Comparison of ENCODE assay signal across 9 cellular contexts in the genomic region with DNA sequence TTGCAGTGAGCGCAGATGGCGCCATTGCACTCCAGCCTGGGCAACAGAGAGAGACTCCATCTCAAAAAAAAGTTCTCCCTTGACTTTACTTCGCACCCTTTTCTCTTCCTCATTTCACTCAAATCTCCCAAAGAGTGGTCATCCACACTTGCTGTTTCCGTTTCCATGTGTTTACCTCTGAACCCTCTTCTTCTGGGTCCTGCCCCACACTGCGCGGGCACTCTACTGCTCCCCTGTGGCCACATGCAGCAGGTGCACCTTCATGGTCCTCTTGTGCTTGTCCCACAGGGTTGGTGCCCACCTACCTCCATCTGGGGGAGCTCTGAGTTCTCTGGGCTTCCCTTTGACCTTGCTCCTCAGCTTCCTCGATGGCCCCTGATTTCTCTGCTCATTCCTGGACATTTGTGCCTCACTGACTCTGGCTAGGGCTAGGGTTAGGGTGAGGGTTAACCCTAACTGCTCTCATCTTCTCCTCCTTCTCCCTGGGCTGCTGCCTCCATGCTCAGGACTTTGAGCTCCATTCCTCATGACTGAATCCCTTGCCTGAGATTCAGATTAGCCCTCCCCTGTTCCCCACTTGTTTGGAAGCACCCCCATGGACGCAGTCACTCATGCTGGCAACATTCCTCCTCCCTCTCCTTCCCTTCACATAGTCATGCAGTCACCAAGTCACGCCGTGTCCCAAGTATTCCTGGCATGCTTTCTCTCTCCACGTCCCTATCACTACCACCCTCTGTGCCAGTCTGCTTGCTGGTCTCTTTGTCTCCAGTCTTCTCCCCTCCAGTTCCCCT. TPM values are rescaled to one million over a fixed set of nuclear protein-coding genes. Genes with fewer than 3 reads are reported as not detected.
DNase-seq lines count a peak whose midpoint lies in the region; ATAC-seq and TF ChIP-seq lines count a peak whose summit lies in the region.
"Had no signal": no experiment of that assay in that cellular context is flagged by ENCODE, and none has a peak within 500 bp of the region (broad histone marks: within the 10 kb centered on the region; RNA-seq: fewer than 3 reads in every experiment).

No MANE protein-coding gene starts in this region.

- in situ Hi-C loops in Panc1 (cut with HindIII; ENCODE audit: low pct_unique_long_range_greater_than_20kb, low sequenced_read_pairs): no loop called here

- no peaks in the 10 kb centered on the region for H3K27me3 Mint-ChIP-seq in activated CD4-positive, alpha-beta T cell treated with anti-CD3 and anti-CD28 coated beads, Interleukin-2, amount 10 ng/mL, durations not matched to agents 7 days and 5 days
- H3K27me3 Mint-ChIP-seq in glutamatergic neuron (ENCODE audit: unreplicated experiment): peaks cover 15% of the 10 kb centered on the region
- H3K27me3 Mint-ChIP-seq: dendritic cell treated with granulocyte-macrophage colony-stimulating factor and Interleukin-4, amounts not matched to agents 40 ng/mL and 50 ng/mL, for 4 days had no signal

- CTCF ChIA-PET in activated CD4-positive, alpha-beta T cell treated with anti-CD3 and anti-CD28 coated beads, Interleukin-2, amount 10 ng/mL, durations not matched to agents 7 days and 5 days (lab: Charles Lee): interaction anchor here (0.8 kb wide), 1 partner anchor 76 kb away, joined by 3 read pairs; no protein-coding TSS in a partner anchor
- CTCF ChIA-PET in Panc1 (lab: Charles Lee): no interaction called here

- peak; percentile 8 for DNase-seq in activated CD4-positive, alpha-beta T cell treated with anti-CD3 and anti-CD28 coated beads, Interleukin-2, amount 10 ng/mL, durations not matched to agents 7 days and 5 days
- DNase-seq in activated CD4-positive, alpha-beta T cell treated with anti-CD3 and anti-CD28 coated beads, Interleukin-2, amount 50 U/mL, for 1 hour: no peak
- DNase-seq in Panc1 (ENCODE audit: low read depth, low spot score) (no peak), glutamatergic neuron (no peak), thoracic aorta (ENCODE audit: low spot score) (no peak), NCI-H1048 (lab: John Stamatoyannopoulos, UW) (no peak)

- TF ChIP-seq CTCF in Panc1 (IDR thresholded peaks at IDR 0.05) (peak; percentile 75), glutamatergic neuron (IDR thresholded peaks at IDR 0.05; ENCODE audit: partially characterized antibody, unreplicated experiment) (peak; percentile 59), thoracic aorta (IDR thresholded peaks at IDR 0.05) (peak; percentile 61)

- H3K27ac ChIP-seq in Panc1 (ENCODE audit: low read length) (no peak overlapping the region), thoracic aorta (no peak overlapping the region)

- intact Hi-C loops in Panc1 (cut with micrococcal nuclease; ENCODE audit: unreplicated experiment): no loop called here

- peaks cover 19% of the 10 kb centered on the region for H3K9me3 Mint-ChIP-seq in activated CD4-positive, alpha-beta T cell treated with anti-CD3 and anti-CD28 coated beads, Interleukin-2, amount 10 ng/mL, durations not matched to agents 7 days and 5 days
- H3K9me3 Mint-ChIP-seq in glutamatergic neuron (ENCODE audit: unreplicated experiment): peaks cover 8% of the 10 kb centered on the region

- H3K4me1 Mint-ChIP-seq in activated CD4-positive, alpha-beta T cell treated with anti-CD3 and anti-CD28 coated beads, Interleukin-2, amount 10 ng/mL, durations not matched to agents 7 days and 5 days: no peaks in the 10 kb centered on the region
- no peaks in the 10 kb centered on the region for H3K4me1 Mint-ChIP-seq in glutamatergic neuron (ENCODE audit: low read depth, unreplicated experiment)

- no peak overlapping the region for H3K4me3 Mint-ChIP-seq in activated CD4-positive, alpha-beta T cell treated with anti-CD3 and anti-CD28 coated beads, Interleukin-2, amount 10 ng/mL, durations not matched to agents 7 days and 5 days
- no peak overlapping the region for H3K4me3 Mint-ChIP-seq in glutamatergic neuron (ENCODE audit: unreplicated experiment)
- H3K4me3 Mint-ChIP-seq: dendritic cell treated with granulocyte-macrophage colony-stimulating factor and Interleukin-4, amounts not matched to agents 40 ng/mL and 50 ng/mL, for 4 days had no signal

- no TSS peak for BruUV-seq in Panc1 (replicated peaks; lab: Mats Ljungman, UMichigan)

- H3K27me3 ChIP-seq in Panc1 (ENCODE audit: control insufficient read depth, insufficient read depth, low read length) (no peaks in the 10 kb centered on the region; the same call in 1 of the 2 replicates), thoracic aorta (replicated peaks; ENCODE audit: insufficient read depth) (no peaks in the 10 kb centered on the region)

- H3K27ac Mint-ChIP-seq in activated CD4-positive, alpha-beta T cell treated with anti-CD3 and anti-CD28 coated beads, Interleukin-2, amount 10 ng/mL, durations not matched to agents 7 days and 5 days: no peak overlapping the region
- no peak overlapping the region for H3K27ac Mint-ChIP-seq in glutamatergic neuron (ENCODE audit: unreplicated experiment)
- H3K27ac Mint-ChIP-seq: dendritic cell treated with granulocyte-macrophage colony-stimulating factor and Interleukin-4, amounts not matched to agents 40 ng/mL and 50 ng/mL, for 4 days had no signal

- H3K9me3 ChIP-seq in Panc1 (ENCODE audit: control insufficient read depth, insufficient read depth, low read depth, low read length): peaks cover 3% of the 10 kb centered on the region; the same call in 1 of the 2 replicates
- peaks cover 7% of the 10 kb centered on the region for H3K9me3 ChIP-seq in thoracic aorta

- POLR2A ChIA-PET in activated CD4-positive, alpha-beta T cell treated with anti-CD3 and anti-CD28 coated beads, Interleukin-2, amount 10 ng/mL, durations not matched to agents 7 days and 5 days (lab: Charles Lee): no interaction called here
- POLR2A ChIA-PET in Panc1 (lab: Charles Lee): no interaction called here

- ATAC-seq in Panc1 (peak; percentile 70), thoracic aorta (ENCODE audit: insufficient number of reproducible peaks, low FRiP score, low read depth) (peak; percentile 7), HG02938 (IDR thresholded peaks at IDR 0.05; ENCODE audit: unreplicated experiment) (no peak), GM19395 (IDR thresholded peaks at IDR 0.05; ENCODE audit: unreplicated experiment) (no peak)

- H3K36me3 ChIP-seq in Panc1 (ENCODE audit: control insufficient read depth, insufficient read depth, low read length): no peaks in the 10 kb centered on the region
- H3K36me3 ChIP-seq in thoracic aorta: no peaks in the 10 kb centered on the region

- no peaks in the 10 kb centered on the region for H3K36me3 Mint-ChIP-seq in activated CD4-positive, alpha-beta T cell treated with anti-CD3 and anti-CD28 coated beads, Interleukin-2, amount 10 ng/mL, durations not matched to agents 7 days and 5 days (ENCODE audit: low read depth)
- peaks cover 11% of the 10 kb centered on the region for H3K36me3 Mint-ChIP-seq in glutamatergic neuron (ENCODE audit: unreplicated experiment)

- H3K4me3 ChIP-seq in Panc1 (ENCODE audit: low read depth in 2 of 2, low read length in 2 of 2) (no peak overlapping the region), thoracic aorta (no peak overlapping the region)

- no peaks in the 10 kb centered on the region for H3K4me1 ChIP-seq in Panc1 (ENCODE audit: control insufficient read depth, insufficient read depth, low read length)
- peaks cover 0 to 15% of the 10 kb centered on the region in 2 donors for H3K4me1 ChIP-seq in thoracic aorta (ENCODE audit: control insufficient read depth in 1 of 2, low read depth in 2 of 2)

RNA-seq across cellular contexts. Expression of a gene that starts 26.6 kb away (rescaled TPM):
- not detected for total RNA-seq in activated CD4-positive, alpha-beta T cell treated with anti-CD3 and anti-CD28 coated beads, Interleukin-2, amount 10 ng/mL, durations not matched to agents 7 days and 5 days
- total RNA-seq in Panc1 (2021; ENCODE audit: unreplicated experiment) (not detected), glutamatergic neuron (ENCODE audit: unreplicated experiment) (not detected), thoracic aorta (1 to 10 TPM; 1.3 to 2.6 TPM)
- polyA plus RNA-seq in Panc1 (2012; ENCODE audit: insufficient read length): not detected

Comparison
In these comparisons a context has a peak if more than half of its experiments do, and no peak if none do; other contexts are left out.
1. ATAC-seq: peak in Panc1 (single experiment) and thoracic aorta (single experiment); none in HG02938 (single experiment) and GM19395 (single experiment).
2. Peak in every context shown above with its lines, with median percentiles within 50 percentile points of each other: CTCF ChIP-seq.